ENCODE assay signal across 1 cellular context in genomic region chr6:129785081-129785755, GRCh38.
A peak's percentile ranks its signal among the peaks of the same experiment; 100 is the strongest.
TF ChIP-seq lines count a peak whose summit lies in the region.

No MANE protein-coding gene starts in this region.

TF ChIP-seq in SK-N-SH, 30 proteins besides CTCF, POLR2A, EP300 and RAD21 (continued from another document):
- TF ChIP-seq RXRA (IDR thresholded peaks at IDR 0.05; ENCODE audit: borderline replicate concordance, low read depth) (0 out of 2 replicates have a peak, but pooled peaks have one; percentile 28), FOXM1 (IDR thresholded peaks at IDR 0.05; ENCODE audit: low read depth) (no peak), GATA2 (CRISPR knock-in tag; IDR thresholded peaks at IDR 0.05) (no peak)
TF ChIP-seq in SK-N-SH: peak in this region for 2.
